In genomic region chr4:74874785-74875367, GRCh38 we compare ENCODE assay signal across 8 cellular contexts. TPM values are rescaled to one million over a fixed set of nuclear protein-coding genes. Genes with fewer than 3 reads are reported as not detected.
DNase-seq lines count a peak whose midpoint lies in the region; ATAC-seq and TF ChIP-seq lines count a peak whose summit lies in the region.

No MANE protein-coding gene starts in this region.

- no peak for TF ChIP-seq POLR2A in breast epithelium (IDR thresholded peaks at IDR 0.05)

- H3K4me3 ChIP-seq in HL-60 (replicated peaks; ENCODE audit: insufficient read depth, low read length) = no peak overlapping the region
- no peak overlapping the region for H3K4me3 ChIP-seq in breast epithelium

- POLR2A ChIA-PET in activated CD4-positive, alpha-beta T cell treated with anti-CD3 and anti-CD28 coated beads for 36 hours (lab: Charles Lee) = no interaction called here

- H3K4me1 ChIP-seq in breast epithelium = no peaks in the 10 kb centered on the region

- DNase-seq in activated CD4-positive, alpha-beta T cell treated with anti-CD3 and anti-CD28 coated beads for 36 hours = peak; percentile 16
- DNase-seq in activated CD4-positive, alpha-beta T cell treated with anti-CD3 and anti-CD28 coated beads for 1 hour = no peak
- peak; percentile 26 to 50 for DNase-seq in HL-60 (ENCODE audit: low read depth in 1 of 2, low spot score in 1 of 2)
- peak; percentile 81 for DNase-seq in NOMO-1 treated with DMSO at 0.1 percent for 48 hours (lab: John Stamatoyannopoulos, UW; ENCODE audit: unreplicated experiment)
- no peak for DNase-seq in breast epithelium (ENCODE audit: low spot score in 2 of 2)
- peak; percentile 55 for DNase-seq in islet precursor cell
- DNase-seq in stimulated activated naive CD8-positive, alpha-beta T cell treated with anti-CD3 and anti-CD28 coated beads, Interleukin-15, Interleukin-2, amounts not matched to agents 100 U/mL and 50 U/mL, for 24 hours = peak; percentile 5

- TF ChIP-seq CTCF in HL-60 (IDR thresholded peaks at IDR 0.05; ENCODE audit: insufficient read depth, low read length) (peak; percentile 60), breast epithelium (IDR thresholded peaks at IDR 0.05) (peak; percentile 69 to 87 (median 72))

- H3K27ac ChIP-seq in HL-60 (replicated peaks) = no peak overlapping the region
- no peak overlapping the region for H3K27ac ChIP-seq in breast epithelium

- H3K27me3 Mint-ChIP-seq in activated CD4-positive, alpha-beta T cell treated with anti-CD3 and anti-CD28 coated beads for 36 hours = peaks cover 11% of the 10 kb centered on the region

- H3K4me1 Mint-ChIP-seq in activated CD4-positive, alpha-beta T cell treated with anti-CD3 and anti-CD28 coated beads for 36 hours = no peaks in the 10 kb centered on the region

- H3K36me3 Mint-ChIP-seq in activated CD4-positive, alpha-beta T cell treated with anti-CD3 and anti-CD28 coated beads for 36 hours (ENCODE audit: low read depth) = no peaks in the 10 kb centered on the region

- peak; percentile 72 for ATAC-seq in activated CD4-positive, alpha-beta T cell treated with anti-CD3 and anti-CD28 coated beads for 36 hours
- peak; percentile 68 for ATAC-seq in GM21381 (IDR thresholded peaks at IDR 0.05; ENCODE audit: unreplicated experiment)
- ATAC-seq in stimulated activated naive CD8-positive, alpha-beta T cell treated with anti-CD3 and anti-CD28 coated beads, Interleukin-15, Interleukin-2, amounts not matched to agents 100 U/mL and 50 U/mL, for 24 hours = no peak

- H3K36me3 ChIP-seq in breast epithelium = no peaks in the 10 kb centered on the region

- H3K27me3 ChIP-seq in HL-60 (ENCODE audit: insufficient read depth, poor library complexity, severe bottlenecking) (peaks cover 4% of the 10 kb centered on the region), breast epithelium (no peaks in the 10 kb centered on the region)

- H3K9me3 Mint-ChIP-seq in activated CD4-positive, alpha-beta T cell treated with anti-CD3 and anti-CD28 coated beads for 36 hours (ENCODE audit: low read depth) = no peaks in the 10 kb centered on the region

- CTCF ChIA-PET in activated CD4-positive, alpha-beta T cell treated with anti-CD3 and anti-CD28 coated beads for 36 hours (lab: Charles Lee) = interaction anchor here (0.6 to 1.9 kb wide), 13 partner anchors 8 to 973 kb away, joined by 3 to 5 read pairs (median 3); no protein-coding TSS in a partner anchor

- intact Hi-C loops in activated CD4-positive, alpha-beta T cell treated with anti-CD3 and anti-CD28 coated beads for 36 hours (cut with DNase I, micrococcal nuclease) = loop anchor here in 1 of 2 experiments (2.0 to 10.0 kb wide), 3 partner anchors 180 to 974 kb away; no protein-coding TSS in a partner anchor
- intact Hi-C loops in breast epithelium (cut with DNase I; ENCODE audit: low total_unique reads) = no loop called here

- no peak overlapping the region for H3K4me3 Mint-ChIP-seq in activated CD4-positive, alpha-beta T cell treated with anti-CD3 and anti-CD28 coated beads for 36 hours

- H3K27ac Mint-ChIP-seq in activated CD4-positive, alpha-beta T cell treated with anti-CD3 and anti-CD28 coated beads for 36 hours = no peak overlapping the region

- H3K9me3 ChIP-seq in breast epithelium = no peaks in the 10 kb centered on the region

RNA-seq across cellular contexts. Expression of gene PARM1, which starts 58.0 kb away (rescaled TPM):
- under 1 TPM; 0.04 to 0.05 TPM for total RNA-seq in activated CD4-positive, alpha-beta T cell treated with anti-CD3 and anti-CD28 coated beads for 36 hours
- total RNA-seq in breast epithelium = 10 to 100 TPM; 12.1 to 41.1 (median 18.0) TPM

Comparison
In these comparisons a context has a peak if more than half of its experiments do, and no peak if none do; other contexts are left out.
1. DNase-seq: peak in activated CD4-positive, alpha-beta T cell treated with anti-CD3 and anti-CD28 coated beads for 36 hours (single experiment), HL-60 (2 of 2), NOMO-1 treated with DMSO at 0.1 percent for 48 hours (single experiment), islet precursor cell (single experiment) and stimulated activated naive CD8-positive, alpha-beta T cell treated with anti-CD3 and anti-CD28 coated beads, Interleukin-15, Interleukin-2, amounts not matched to agents 100 U/mL and 50 U/mL, for 24 hours (single experiment); none in activated CD4-positive, alpha-beta T cell treated with anti-CD3 and anti-CD28 coated beads for 1 hour (single experiment) and breast epithelium (0 of 2).
2. RNA of gene PARM1, which starts 58.0 kb away (total RNA-seq): 12.1 to 41.1 TPM in breast epithelium; 0.04 to 0.05 TPM in activated CD4-positive, alpha-beta T cell treated with anti-CD3 and anti-CD28 coated beads for 36 hours; every median in the first group is over 10 times any median in the second.